ENCODE assay signal across 14 cellular contexts in genomic region chr1:207002731-207003146, GRCh38. TPM values are rescaled to one million over a fixed set of nuclear protein-coding genes. Genes with fewer than 3 reads are reported as not detected.
DNase-seq lines count a peak whose midpoint lies in the region; ATAC-seq and TF ChIP-seq lines count a peak whose summit lies in the region.
"Had no signal": no experiment of that assay in that cellular context is flagged by ENCODE, and none has a peak within 500 bp of the region (broad histone marks: within the 10 kb centered on the region; RNA-seq: fewer than 3 reads in every experiment).

No MANE protein-coding gene starts in this region.

- H3K27ac ChIP-seq in PC-9, result peak overlapping the region; percentile 93
- H3K27ac ChIP-seq in esophagus muscularis mucosa (replicated peaks in 1 of 4), result no peak overlapping the region
- H3K27ac ChIP-seq in thyroid gland, result peak overlapping the region; percentile 68 to 81 (median 77)
- H3K27ac ChIP-seq: dorsolateral prefrontal cortex, gastroesophageal sphincter had no signal

- no peaks in the 10 kb centered on the region; the same call in 1 of the 2 replicates for H3K9me3 ChIP-seq in PC-9 (ENCODE audit: insufficient read depth, low read depth)
- no peaks in the 10 kb centered on the region for H3K9me3 ChIP-seq in esophagus muscularis mucosa
- H3K9me3 ChIP-seq in thyroid gland, result no peaks in the 10 kb centered on the region
- H3K9me3 ChIP-seq: gastroesophageal sphincter had no signal

- 43% methylated on average over 1 of the region's 1 CpG for WGBS in esophagus muscularis mucosa
- WGBS in thyroid gland, 2 donors, result 10 to 26% methylated on average over 1 of the region's 1 CpG

- H3K4me2 ChIP-seq in PC-9, result peak overlapping the region; percentile 70

- ATAC-seq in GM19395 (IDR thresholded peaks at IDR 0.05; ENCODE audit: unreplicated experiment) (no peak), GM19328 (IDR thresholded peaks at IDR 0.05; ENCODE audit: unreplicated experiment) (no peak)
- ATAC-seq: gastroesophageal sphincter, natural killer cell, sciatic nerve had no signal

- H3K79me2 ChIP-seq in PC-9 (ENCODE audit: low read depth), result no peaks in the 10 kb centered on the region

- H3K4me3 ChIP-seq in PC-9, result no peak overlapping the region; the same call in 1 of the 2 replicates
- no peak overlapping the region for H3K4me3 ChIP-seq in esophagus muscularis mucosa
- H3K4me3 ChIP-seq in thyroid gland (replicated peaks in 1 of 3), result no peak overlapping the region
- H3K4me3 ChIP-seq: dorsolateral prefrontal cortex, gastroesophageal sphincter had no signal

- TF ChIP-seq POLR2A in esophagus muscularis mucosa (IDR thresholded peaks at IDR 0.05; ENCODE audit: low read depth) (no peak), thyroid gland (IDR thresholded peaks at IDR 0.05) (peak in 1 of 2 donors; percentile 38)

- H3K27me3 ChIP-seq in PC-9 (ENCODE audit: insufficient read depth, low read depth) (no peaks in the 10 kb centered on the region), esophagus muscularis mucosa (no peaks in the 10 kb centered on the region), thyroid gland (no peaks in the 10 kb centered on the region)
- H3K27me3 ChIP-seq: dorsolateral prefrontal cortex, gastroesophageal sphincter had no signal

- peak; percentile 63 for DNase-seq in H4 (ENCODE audit: low spot score)
- peak; percentile 93 to 98 for DNase-seq in PC-9
- DNase-seq in esophagus muscularis mucosa (ENCODE audit: extremely low spot score), result peak; percentile 82
- peak; percentile 95 for DNase-seq in thyroid gland
- no peak for DNase-seq in germinal center (ENCODE audit: low spot score)
- DNase-seq in epidermal melanocyte (ENCODE audit: insufficient read length, low spot score), result no peak
- DNase-seq: activated T-cell treated with anti-CD3 and anti-CD28 coated beads for 4 hours; dorsolateral prefrontal cortex; natural killer cell; stimulated activated naive CD4-positive, alpha-beta T cell treated with Interleukin-2 at 50 U/mL for 16 hours had no signal

- intact Hi-C loops in PC-9 (cut with micrococcal nuclease; ENCODE audit: unreplicated experiment), result loop anchor here (1.0 to 5.0 kb wide), 5 partner anchors 20 to 390 kb away; partner anchors contain the start of gene YOD1
- intact Hi-C loops in esophagus muscularis mucosa (cut with DNase I), result no loop called here
- intact Hi-C loops in thyroid gland (cut with DNase I), result loop anchor here (10.0 kb wide), 1 partner anchor 72 kb away; no protein-coding TSS in a partner anchor

- TF ChIP-seq CTCF in PC-9 (conservative IDR thresholded peaks at IDR 0.05), result no peak
- TF ChIP-seq CTCF in esophagus muscularis mucosa (IDR thresholded peaks at IDR 0.05), result no peak
- TF ChIP-seq CTCF in thyroid gland (IDR thresholded peaks at IDR 0.05), result peak in 1 of 6 experiments; percentile 15

- H3K4me1 ChIP-seq in PC-9 (replicated peaks; ENCODE audit: insufficient read depth) (peaks cover 76% of the 10 kb centered on the region), esophagus muscularis mucosa (peaks cover 0 to 4% (median 2%) of the 10 kb centered on the region in 4 donors), thyroid gland (peaks cover 40 to 59% of the 10 kb centered on the region in 2 donors)
- H3K4me1 ChIP-seq: gastroesophageal sphincter had no signal

- POLR2A ChIA-PET in PC-9 (lab: Charles Lee; ENCODE audit: unreplicated experiment), result interaction anchor here (0.6 to 1.1 kb wide), 7 partner anchors 17 to 1277 kb away, joined by 3 to 12 read pairs (median 5); partner anchors contain the start of genes C1orf116 and PFKFB2

- H4K20me1 ChIP-seq in PC-9 (ENCODE audit: insufficient read depth), result no peaks in the 10 kb centered on the region

- H3K36me3 ChIP-seq in PC-9 (ENCODE audit: low read depth), result no peaks in the 10 kb centered on the region
- H3K36me3 ChIP-seq in esophagus muscularis mucosa, result no peaks in the 10 kb centered on the region
- no peaks in the 10 kb centered on the region for H3K36me3 ChIP-seq in thyroid gland
- H3K36me3 ChIP-seq: gastroesophageal sphincter had no signal

- TF ChIP-seq EP300 in esophagus muscularis mucosa (IDR thresholded peaks at IDR 0.05), result no peak

- H2AFZ ChIP-seq in PC-9, result no peak overlapping the region

- CTCF ChIA-PET in PC-9 (lab: Charles Lee), result interaction anchor here (1.2 kb wide), 1 partner anchor 18 kb away, joined by 8 read pairs; no protein-coding TSS in a partner anchor

- no peaks in the 10 kb centered on the region for H3K9me2 ChIP-seq in PC-9 (ENCODE audit: insufficient read depth)

- BruUV-seq in PC-9 (replicated peaks; lab: Mats Ljungman, UMichigan), result no TSS peak

- H3F3A ChIP-seq in PC-9 (ENCODE audit: insufficient read depth, low read depth), result peaks cover 46% of the 10 kb centered on the region

RNA-seq across cellular contexts. Expression of gene C1orf116, which starts 29.8 kb away (rescaled TPM):
- total RNA-seq in H4 (2014; rRNA removed; shearing (Covaris generic)), result not detected in 2 replicates
- total RNA-seq in PC-9 (2021) (30.2 and 36.7 TPM in 2 replicates), esophagus muscularis mucosa (under 1 TPM; under 0.01 to 0.32 (median 0.17) TPM), thyroid gland (10 to 100 TPM in 3 of 4 donors, 1 to 10 TPM in 1; 7.1 to 24.6 (median 13.3) TPM)

RNA-seq across cellular contexts. Expression of gene FCAMR, which starts 32.5 kb away (rescaled TPM):
- not detected in 2 replicates for total RNA-seq in H4 (2014; rRNA removed; shearing (Covaris generic))
- not detected in 2 replicates for total RNA-seq in PC-9 (2021)
- total RNA-seq in esophagus muscularis mucosa, result not detected
- not detected for total RNA-seq in thyroid gland
- total RNA-seq: natural killer cell, sciatic nerve had no signal

RNA-seq across cellular contexts. Expression of gene YOD1, which starts 48.3 kb away (rescaled TPM):
- total RNA-seq in H4 (2014; rRNA removed; shearing (Covaris generic)), result 3.5 and 3.9 TPM in 2 replicates
- total RNA-seq in PC-9 (2021), result 11.2 and 12.5 TPM in 2 replicates
- total RNA-seq in esophagus muscularis mucosa, result 1 to 10 TPM; 6.3 to 8.5 (median 7.2) TPM
- 10 to 100 TPM; 11.6 to 17.7 (median 13.5) TPM for total RNA-seq in thyroid gland

RNA-seq across cellular contexts. Expression of gene PFKFB2, which starts 50.3 kb away (rescaled TPM):
- total RNA-seq in H4 (2014; rRNA removed; shearing (Covaris generic)), result 5.6 and 6.0 TPM in 2 replicates
- total RNA-seq in PC-9 (2021), result 16.3 and 28.0 TPM in 2 replicates
- 1 to 10 TPM; 3.7 to 5.3 (median 4.1) TPM for total RNA-seq in esophagus muscularis mucosa
- total RNA-seq in thyroid gland, result 100 to 1,000 TPM in 2 of 4 donors, 10 to 100 TPM in 2; 87.7 to 191 (median 110) TPM

RNA-seq across cellular contexts. Expression of gene PIGR, which starts 56.5 kb away (rescaled TPM):
- 0.02 TPM in 1 of 2 replicates, not detected in the other for total RNA-seq in H4 (2014; rRNA removed; shearing (Covaris generic))
- total RNA-seq in PC-9 (2021) (0.10 TPM in 1 of 2 replicates, not detected in the other), esophagus muscularis mucosa (1 to 10 TPM in 2 of 4 donors, under 1 TPM in 1, not detected in 1; 0.42 to 4.2 (median 1.1) TPM), thyroid gland (1 to 10 TPM in 1 of 4 donors, under 1 TPM in 2, not detected in 1; 0.11 to 1.2 (median 0.75) TPM)

Comparison
In these comparisons a context has a peak if more than half of its experiments do, and no peak if none do; other contexts are left out.
1. DNase-seq: peak in H4 (single experiment), PC-9 (2 of 2), esophagus muscularis mucosa (single experiment) and thyroid gland (2 of 2); none in germinal center (single experiment) and epidermal melanocyte (single experiment).
2. H3K27ac ChIP-seq: peak in PC-9 (single experiment) and thyroid gland (3 of 3); none in esophagus muscularis mucosa (0 of 4).